1 cellular context compared by ENCODE assay signal in genomic region chr17:11241611-11242226, GRCh38.
TF ChIP-seq lines count a peak whose summit lies in the region.

No MANE protein-coding gene starts in this region.

TF ChIP-seq in H1, 55 proteins besides CTCF, POLR2A, EP300 and RAD21:
- no peak for TF ChIP-seq EGR1 (IDR thresholded peaks at IDR 0.05; ENCODE audit: borderline replicate concordance, low read depth, low read length)
- TF ChIP-seq, protein P1, sequence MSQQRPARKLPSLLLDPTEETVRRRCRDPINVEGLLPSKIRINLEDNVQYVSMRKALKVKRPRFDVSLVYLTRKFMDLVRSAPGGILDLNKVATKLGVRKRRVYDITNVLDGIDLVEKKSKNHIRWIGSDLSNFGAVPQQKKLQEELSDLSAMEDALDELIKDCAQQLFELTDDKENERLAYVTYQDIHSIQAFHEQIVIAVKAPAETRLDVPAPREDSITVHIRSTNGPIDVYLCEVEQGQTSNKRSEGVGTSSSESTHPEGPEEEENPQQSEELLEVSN (IDR thresholded peaks at IDR 0.05): peak; percentile 65
- TF ChIP-seq EZH2 (IDR thresholded peaks at IDR 0.05; ENCODE audit: low read depth, low read length, severe bottlenecking): peak; percentile 46
- peak; percentile 63 for TF ChIP-seq KDM4A (IDR thresholded peaks at IDR 0.05; ENCODE audit: low read depth, low read length, severe bottlenecking)
- no peak for TF ChIP-seq HDAC6 (IDR thresholded peaks at IDR 0.05; ENCODE audit: low read depth, low read length)
- TF ChIP-seq SUZ12 (IDR thresholded peaks at IDR 0.05; ENCODE audit: low read length): peak; percentile 71; the same call in 1 of the 2 replicates
